Comparison of ENCODE assay signal across 21 cellular contexts in genomic region chr2:204234879-204235278, GRCh38.
DNase-seq lines count a peak whose midpoint lies in the region; ATAC-seq and TF ChIP-seq lines count a peak whose summit lies in the region.
"Had no signal": no experiment of that assay in that cellular context is flagged by ENCODE, and none has a peak within 500 bp of the region (broad histone marks: within the 10 kb centered on the region; RNA-seq: fewer than 3 reads in every experiment).

No MANE protein-coding gene starts in this region.

- H3K27me3 ChIP-seq in SJCRH30 (no peaks in the 10 kb centered on the region), fibroblast of lung (ENCODE audit: control insufficient read depth, insufficient read depth, low read length) (no peaks in the 10 kb centered on the region), aorta (ENCODE audit: control insufficient read depth in 1 of 2, insufficient read depth in 2 of 2, low read length in 1 of 2) (no peaks in the 10 kb centered on the region), breast epithelium (no peaks in the 10 kb centered on the region)
- H3K27me3 ChIP-seq: suprapubic skin had no signal

- ATAC-seq in aorta (ENCODE audit: low FRiP score), result peak; percentile 33
- ATAC-seq in HG03175 (IDR thresholded peaks at IDR 0.05; ENCODE audit: unreplicated experiment), result no peak
- no peak for ATAC-seq in esophagus mucosa
- ATAC-seq: GM23338 had no signal

- H3K79me2 ChIP-seq in fibroblast of lung (ENCODE audit: control insufficient read depth, insufficient read depth, low read length), result no peaks in the 10 kb centered on the region

- no peak for TF ChIP-seq POLR2A in breast epithelium (IDR thresholded peaks at IDR 0.05)

- H3K9ac ChIP-seq in fibroblast of lung (ENCODE audit: insufficient read depth, low read length), result no peak overlapping the region

- TF ChIP-seq CTCF in fibroblast of lung (conservative IDR thresholded peaks at IDR 0.05 in 1 of 2, IDR thresholded peaks at IDR 0.05 in 1 of 2; ENCODE audit: low read depth in 1 of 2, low read length in 2 of 2) (no peak), breast epithelium (IDR thresholded peaks at IDR 0.05) (no peak)

- peak; percentile 15 for DNase-seq in DMS 273 (lab: John Stamatoyannopoulos, UW; ENCODE audit: unreplicated experiment)
- DNase-seq in DMS 273 treated with DMSO at 0.1 percent for 48 hours (lab: John Stamatoyannopoulos, UW), result no peak
- peak; percentile 9 to 20 for DNase-seq in SJCRH30
- DNase-seq in fibroblast of lung (ENCODE audit: low read depth in 2 of 2), result peak; percentile 49 to 62
- peak in 1 of 2 donors; percentile 55 for DNase-seq in aorta
- no peak for DNase-seq in breast epithelium (ENCODE audit: low spot score in 2 of 2)
- DNase-seq: activated CD4-positive, alpha-beta T cell treated with anti-CD3 and anti-CD28 coated beads, Interleukin-2, amount 50 U/mL, for 4 hours; activated naive CD4-positive, alpha-beta T cell treated with anti-CD3 and anti-CD28 coated beads for 36 hours; DMS79; dorsolateral prefrontal cortex; head of caudate nucleus; NCI-H2029; NCI-H510A treated with DMSO at 0.1 percent for 48 hours; nephron progenitor cell; SW 1271 had no signal

- no peaks in the 10 kb centered on the region for H4K20me1 ChIP-seq in fibroblast of lung (ENCODE audit: control insufficient read depth, extremely low read depth, insufficient read depth, low read length)

- H3K9me3 ChIP-seq in SJCRH30 (replicated peaks) (no peaks in the 10 kb centered on the region; the same call in 1 of the 2 replicates), fibroblast of lung (ENCODE audit: control insufficient read depth, insufficient read depth, low read depth, low read length) (no peaks in the 10 kb centered on the region), aorta (ENCODE audit: control insufficient read depth, low read length) (no peaks in the 10 kb centered on the region), breast epithelium (no peaks in the 10 kb centered on the region)
- H3K9me3 ChIP-seq: suprapubic skin had no signal

- H3K4me3 ChIP-seq in SJCRH30, result no peak overlapping the region
- no peak overlapping the region for H3K4me3 ChIP-seq in fibroblast of lung (replicated peaks in 1 of 4; ENCODE audit: control extremely low read depth in 1 of 4, insufficient read depth in 1 of 4, low read depth in 3 of 4, low read length in 4 of 4)
- no peak overlapping the region for H3K4me3 ChIP-seq in aorta (ENCODE audit: low read length in 2 of 2)
- no peak overlapping the region for H3K4me3 ChIP-seq in breast epithelium
- H3K4me3 ChIP-seq: dorsolateral prefrontal cortex, GM23338, suprapubic skin had no signal

- intact Hi-C loops in aorta (cut with DNase I) (no loop called here), breast epithelium (cut with DNase I; ENCODE audit: low total_unique reads) (no loop called here)

- H3K27ac ChIP-seq in SJCRH30 (no peak overlapping the region), fibroblast of lung (ENCODE audit: insufficient read depth, low read length) (no peak overlapping the region), aorta (ENCODE audit: low read depth in 1 of 2, low read length in 2 of 2) (peak overlapping the region in 1 of 2 donors; percentile 57), breast epithelium (no peak overlapping the region)
- H3K27ac ChIP-seq: 22Rv1, dorsolateral prefrontal cortex, epithelial cell of prostate, suprapubic skin had no signal

- H3K4me1 ChIP-seq in SJCRH30 (peaks cover 8% of the 10 kb centered on the region), fibroblast of lung (ENCODE audit: control insufficient read depth, extremely low read depth, insufficient read depth, low read length) (no peaks in the 10 kb centered on the region), aorta (ENCODE audit: control insufficient read depth in 1 of 2, insufficient read depth in 2 of 2, low read length in 2 of 2) (peaks cover 4 to 8% of the 10 kb centered on the region in 2 donors), breast epithelium (no peaks in the 10 kb centered on the region)
- H3K4me1 ChIP-seq: suprapubic skin had no signal

- H3K36me3 ChIP-seq in SJCRH30 (no peaks in the 10 kb centered on the region), fibroblast of lung (ENCODE audit: control insufficient read depth, insufficient read depth, low read length) (no peaks in the 10 kb centered on the region), aorta (ENCODE audit: control insufficient read depth in 1 of 2, insufficient read depth in 2 of 2, low read length in 1 of 2) (no peaks in the 10 kb centered on the region), breast epithelium (no peaks in the 10 kb centered on the region)
- H3K36me3 ChIP-seq: suprapubic skin had no signal

- no peak overlapping the region for H3K4me2 ChIP-seq in fibroblast of lung (ENCODE audit: extremely low read depth, insufficient read depth, low read length)
- H3K4me2 ChIP-seq: GM23338 had no signal

- WGBS in aorta, 2 donors, result 46 to 50% methylated on average over 4 of the region's 4 CpGs

- no peak overlapping the region for H2AFZ ChIP-seq in fibroblast of lung (ENCODE audit: low read length)
- H2AFZ ChIP-seq: GM23338 had no signal

Comparison
In these comparisons a context has a peak if more than half of its experiments do, and no peak if none do; other contexts are left out.
1. DNase-seq: peak in DMS 273 (single experiment), SJCRH30 (2 of 2) and fibroblast of lung (2 of 2); none in DMS 273 treated with DMSO at 0.1 percent for 48 hours (single experiment) and breast epithelium (0 of 2).